Comparison of ENCODE assay signal across 26 cellular contexts in the genomic region with DNA sequence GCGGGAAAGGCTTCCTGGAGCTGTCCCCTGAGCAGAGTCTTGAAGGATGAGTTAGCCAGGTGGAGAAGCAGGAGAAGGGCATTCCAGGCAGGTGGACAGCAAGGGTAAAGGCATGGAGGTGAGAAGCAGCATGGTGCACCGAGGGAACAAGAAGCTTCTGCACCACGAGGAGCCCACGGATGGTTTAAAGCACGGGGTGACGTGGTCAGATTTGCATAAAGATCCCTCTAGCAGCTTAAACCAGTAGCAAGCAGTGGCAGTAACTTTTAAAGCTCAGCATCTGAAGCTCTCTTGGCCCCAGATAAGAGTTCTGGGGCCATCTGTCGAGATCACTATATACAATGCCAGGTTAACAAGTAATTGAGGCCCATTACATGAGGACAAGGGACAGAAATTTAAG.
"Had no signal": no experiment of that assay in that cellular context is flagged by ENCODE, and none has a peak within 500 bp of the region (broad histone marks: within the 10 kb centered on the region; RNA-seq: fewer than 3 reads in every experiment).

No MANE protein-coding gene starts in this region.

- H3K27me3 ChIP-seq: adrenal gland, breast epithelium had no signal

- H3K4me3 ChIP-seq: adrenal gland, breast epithelium, SK-N-MC had no signal

- H3K4me3 Mint-ChIP-seq: activated CD4-positive, alpha-beta T cell treated with anti-CD3 and anti-CD28 coated beads for 36 hours; activated CD8-positive, alpha-beta T cell treated with anti-CD3 and anti-CD28 coated beads for 36 hours; activated naive CD8-positive, alpha-beta T cell treated with anti-CD3 and anti-CD28 coated beads, Interleukin-2, amount 10 ng/mL, durations not matched to agents 7 days and 5 days; activated T-cell treated with anti-CD3 and anti-CD28 coated beads, Interleukin-2, amount 50 U/mL, for 72 hours; T-cell had no signal

- DNase-seq: activated CD4-positive, alpha-beta T cell treated with anti-CD3 and anti-CD28 coated beads for 36 hours; activated CD4-positive, alpha-beta T cell treated with anti-CD3 and anti-CD28 coated beads, Interleukin-2, amount 50 U/mL, for 1 hour; activated CD8-positive, alpha-beta memory T cell treated with anti-CD3 and anti-CD28 coated beads, Interleukin-2, amount 50 U/mL, for 4 hours; activated CD8-positive, alpha-beta T cell treated with anti-CD3 and anti-CD28 coated beads for 36 hours; activated naive CD4-positive, alpha-beta T cell treated with anti-CD3 and anti-CD28 coated beads, Interleukin-2, amount 50 U/mL, for 16 hours; activated naive CD8-positive, alpha-beta T cell treated with anti-CD3 and anti-CD28 coated beads, Interleukin-2, amount 10 ng/mL, durations not matched to agents 7 days and 5 days; activated T-cell treated with anti-CD3 and anti-CD28 coated beads, Interleukin-2, amount 50 U/mL, for 72 hours; adrenal gland; aorta; caudate nucleus; Kasumi-1; NCI-H1105 treated with DMSO at 0.1 percent for 48 hours; NCI-H1436 treated with DMSO at 0.1 percent for 48 hours; NCI-H2081; NCI-H510A treated with DMSO at 0.1 percent for 48 hours; NCI-H774; NK-92 treated with Interleukin-12 subunit alpha and Interleukin-12 subunit beta, amount 100 ng/mL, for 24 hours; OCI-M1; RPMI8226; T-cell; T-helper 2 cell; T1000 had no signal

- H3K9me3 Mint-ChIP-seq: activated CD8-positive, alpha-beta T cell treated with anti-CD3 and anti-CD28 coated beads for 36 hours; activated naive CD8-positive, alpha-beta T cell treated with anti-CD3 and anti-CD28 coated beads, Interleukin-2, amount 10 ng/mL, durations not matched to agents 7 days and 5 days; activated T-cell treated with anti-CD3 and anti-CD28 coated beads, Interleukin-2, amount 50 U/mL, for 72 hours; activated T-helper 2 cell treated with anti-CD3 and anti-CD28 coated beads, Interferon-gamma antibody, Interleukin-2, Interleukin-4, amounts not matched to agents 10 μg/mL and 5 μg/mL and 100 μg/mL, durations not matched to agents 14 hours and 24 hours and 36 hours; T-cell had no signal

- ATAC-seq: activated CD4-positive, alpha-beta T cell treated with anti-CD3 and anti-CD28 coated beads for 36 hours; activated CD8-positive, alpha-beta T cell treated with anti-CD3 and anti-CD28 coated beads for 36 hours; activated T-cell treated with anti-CD3 and anti-CD28 coated beads, Interleukin-2, amount 50 U/mL, for 72 hours; Panc1; T-cell had no signal

- H3K27ac ChIP-seq: adrenal gland, breast epithelium, SK-N-MC had no signal

- H3K27ac Mint-ChIP-seq: activated CD4-positive, alpha-beta T cell treated with anti-CD3 and anti-CD28 coated beads for 36 hours; activated CD8-positive, alpha-beta T cell treated with anti-CD3 and anti-CD28 coated beads for 36 hours; activated naive CD8-positive, alpha-beta T cell treated with anti-CD3 and anti-CD28 coated beads, Interleukin-2, amount 10 ng/mL, durations not matched to agents 7 days and 5 days; activated T-cell treated with anti-CD3 and anti-CD28 coated beads, Interleukin-2, amount 50 U/mL, for 72 hours; activated T-helper 2 cell treated with anti-CD3 and anti-CD28 coated beads, Interferon-gamma antibody, Interleukin-2, Interleukin-4, amounts not matched to agents 10 μg/mL and 5 μg/mL and 100 μg/mL, durations not matched to agents 14 hours and 24 hours and 36 hours; T-cell had no signal

- H3K36me3 ChIP-seq: adrenal gland, breast epithelium had no signal

- H3K4me1 ChIP-seq: breast epithelium had no signal

- H3K4me1 Mint-ChIP-seq: activated CD4-positive, alpha-beta T cell treated with anti-CD3 and anti-CD28 coated beads for 36 hours; T-cell had no signal

- H3K9me3 ChIP-seq: adrenal gland, breast epithelium had no signal

- H3K36me3 Mint-ChIP-seq: activated naive CD8-positive, alpha-beta T cell treated with anti-CD3 and anti-CD28 coated beads, Interleukin-2, amount 10 ng/mL, durations not matched to agents 7 days and 5 days; T-cell had no signal
